ENCODE assay signal across 11 cellular contexts in the genomic region with DNA sequence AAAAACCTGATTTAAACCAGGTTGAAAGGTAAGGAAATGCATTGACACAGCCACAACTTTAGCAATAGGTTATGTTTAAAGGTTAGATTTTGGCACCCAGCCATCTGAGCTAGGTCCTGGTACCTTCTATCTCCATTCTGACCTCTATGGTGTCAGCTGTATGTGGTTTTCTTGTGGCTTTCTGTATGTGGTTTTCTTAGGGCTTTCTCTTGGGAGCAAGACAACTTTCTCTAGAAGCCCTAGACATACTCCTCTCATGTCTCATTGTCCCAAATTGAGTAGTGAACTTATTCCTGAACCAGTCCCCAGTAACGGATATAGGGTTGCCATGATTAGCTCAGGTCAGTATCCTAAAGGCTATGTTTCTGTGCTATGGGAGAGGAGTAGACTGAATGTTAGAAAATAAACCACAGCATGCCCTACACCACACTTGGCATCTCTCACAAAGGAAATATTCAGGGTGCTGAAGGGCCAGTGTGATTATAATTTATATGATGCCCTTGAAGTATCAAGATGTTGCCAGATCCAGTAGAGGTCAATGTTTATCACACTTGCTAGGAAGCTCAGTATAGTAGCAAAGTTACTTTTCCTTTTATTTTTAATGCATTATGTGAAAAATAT.
DNase-seq lines count a peak whose midpoint lies in the region; ATAC-seq lines count a peak whose summit lies in the region.
"Had no signal": no experiment of that assay in that cellular context is flagged by ENCODE, and none has a peak within 500 bp of the region (broad histone marks: within the 10 kb centered on the region; RNA-seq: fewer than 3 reads in every experiment).

No MANE protein-coding gene starts in this region.

- H3K4me3 Mint-ChIP-seq in activated T-cell treated with anti-CD3 and anti-CD28 coated beads, Interleukin-2, amount 50 U/mL, for 72 hours = no peak overlapping the region
- H3K4me3 Mint-ChIP-seq in activated T-cell treated with anti-CD3 and anti-CD28 coated beads, Interleukin-2, amount 50 U/mL, for 24 hours = no peak overlapping the region
- no peak overlapping the region for H3K4me3 Mint-ChIP-seq in T-cell
- no peak overlapping the region for H3K4me3 Mint-ChIP-seq in stimulated activated memory B cell treated with anti-CD40 and anti-IgM and Interleukin-4, amounts not matched to agents 10 μg/mL and 1 μg/mL and 100 μg/mL, for 72 hours

- no peaks in the 10 kb centered on the region for H3K27me3 Mint-ChIP-seq in activated T-cell treated with anti-CD3 and anti-CD28 coated beads, Interleukin-2, amount 50 U/mL, for 72 hours (ENCODE audit: low read depth)
- no peaks in the 10 kb centered on the region for H3K27me3 Mint-ChIP-seq in activated T-cell treated with anti-CD3 and anti-CD28 coated beads, Interleukin-2, amount 50 U/mL, for 24 hours
- no peaks in the 10 kb centered on the region for H3K27me3 Mint-ChIP-seq in T-cell
- H3K27me3 Mint-ChIP-seq in stimulated activated memory B cell treated with anti-CD40 and anti-IgM and Interleukin-4, amounts not matched to agents 10 μg/mL and 1 μg/mL and 100 μg/mL, for 72 hours = no peaks in the 10 kb centered on the region

- CTCF ChIA-PET in T-cell (lab: Charles Lee) = interaction anchor here in 1 of 2 donors (1.2 kb wide), 1 partner anchor 19 kb away, joined by 3 read pairs; no protein-coding TSS in a partner anchor

- DNase-seq in activated T-cell treated with anti-CD3 and anti-CD28 coated beads, Interleukin-2, amount 50 U/mL, for 72 hours = no peak
- DNase-seq in activated T-cell treated with anti-CD3 and anti-CD28 coated beads, Interleukin-2, amount 50 U/mL, for 24 hours = no peak
- no peak for DNase-seq in T-cell
- no peak for DNase-seq in dedifferentiated amniotic fluid mesenchymal stem cell (ENCODE audit: extremely low spot score)
- DNase-seq: ACHN, NCI-H2081 treated with DMSO at 0.1 percent for 48 hours, SK-N-SH had no signal

- no peak overlapping the region for H3K27ac Mint-ChIP-seq in activated T-cell treated with anti-CD3 and anti-CD28 coated beads, Interleukin-2, amount 50 U/mL, for 72 hours
- no peak overlapping the region for H3K27ac Mint-ChIP-seq in activated T-cell treated with anti-CD3 and anti-CD28 coated beads, Interleukin-2, amount 50 U/mL, for 24 hours
- H3K27ac Mint-ChIP-seq in T-cell = no peak overlapping the region
- no peak overlapping the region for H3K27ac Mint-ChIP-seq in stimulated activated memory B cell treated with anti-CD40 and anti-IgM and Interleukin-4, amounts not matched to agents 10 μg/mL and 1 μg/mL and 100 μg/mL, for 72 hours

- POLR2A ChIA-PET in T-cell (lab: Charles Lee) = interaction anchor here in 1 of 2 donors (0.5 kb wide), 1 partner anchor 400 kb away, joined by 10 read pairs; a partner anchor contains a TSS

- peak; percentile 43 to 62 for ATAC-seq in activated T-cell treated with anti-CD3 and anti-CD28 coated beads, Interleukin-2, amount 50 U/mL, for 72 hours (replicated peaks in 1 of 2)
- ATAC-seq in HG02973 (IDR thresholded peaks at IDR 0.05; ENCODE audit: unreplicated experiment) = peak; percentile 71
- ATAC-seq in T-cell (replicated peaks in 1 of 4) = peak in 3 of 4 experiments; percentile 40 to 54 (median 46)
- ATAC-seq in stimulated activated memory B cell treated with anti-CD40 and anti-IgM and Interleukin-4, amounts not matched to agents 10 μg/mL and 1 μg/mL and 100 μg/mL, for 72 hours = peak; percentile 80
- ATAC-seq in HG03439 (IDR thresholded peaks at IDR 0.05; ENCODE audit: unreplicated experiment) = no peak
- ATAC-seq in GM21737 (IDR thresholded peaks at IDR 0.05; ENCODE audit: unreplicated experiment) = no peak

- H3K36me3 Mint-ChIP-seq in activated T-cell treated with anti-CD3 and anti-CD28 coated beads, Interleukin-2, amount 50 U/mL, for 72 hours (ENCODE audit: insufficient read depth in 2 of 2) = peaks cover 0 to 1% of the 10 kb centered on the region in 2 donors
- H3K36me3 Mint-ChIP-seq in activated T-cell treated with anti-CD3 and anti-CD28 coated beads, Interleukin-2, amount 50 U/mL, for 24 hours (ENCODE audit: low read depth) = no peaks in the 10 kb centered on the region
- H3K36me3 Mint-ChIP-seq in T-cell = no peaks in the 10 kb centered on the region
- H3K36me3 Mint-ChIP-seq in stimulated activated memory B cell treated with anti-CD40 and anti-IgM and Interleukin-4, amounts not matched to agents 10 μg/mL and 1 μg/mL and 100 μg/mL, for 72 hours = peaks cover 5% of the 10 kb centered on the region

- peaks cover 10% of the 10 kb centered on the region for H3K4me1 Mint-ChIP-seq in activated T-cell treated with anti-CD3 and anti-CD28 coated beads, Interleukin-2, amount 50 U/mL, for 72 hours (ENCODE audit: low read depth)
- H3K4me1 Mint-ChIP-seq in activated T-cell treated with anti-CD3 and anti-CD28 coated beads, Interleukin-2, amount 50 U/mL, for 24 hours (ENCODE audit: low read depth) = peaks cover 30% of the 10 kb centered on the region
- peaks cover 24 to 48% (median 29%) of the 10 kb centered on the region in 3 donors for H3K4me1 Mint-ChIP-seq in T-cell
- H3K4me1 Mint-ChIP-seq in stimulated activated memory B cell treated with anti-CD40 and anti-IgM and Interleukin-4, amounts not matched to agents 10 μg/mL and 1 μg/mL and 100 μg/mL, for 72 hours = peaks cover 25% of the 10 kb centered on the region

- no peaks in the 10 kb centered on the region for H3K9me3 Mint-ChIP-seq in activated T-cell treated with anti-CD3 and anti-CD28 coated beads, Interleukin-2, amount 50 U/mL, for 72 hours
- H3K9me3 Mint-ChIP-seq in activated T-cell treated with anti-CD3 and anti-CD28 coated beads, Interleukin-2, amount 50 U/mL, for 24 hours = no peaks in the 10 kb centered on the region
- H3K9me3 Mint-ChIP-seq in T-cell = no peaks in the 10 kb centered on the region
- no peaks in the 10 kb centered on the region for H3K9me3 Mint-ChIP-seq in stimulated activated memory B cell treated with anti-CD40 and anti-IgM and Interleukin-4, amounts not matched to agents 10 μg/mL and 1 μg/mL and 100 μg/mL, for 72 hours

Comparison
In these comparisons a context has a peak if more than half of its experiments do, and no peak if none do; other contexts are left out.
1. ATAC-seq: peak in activated T-cell treated with anti-CD3 and anti-CD28 coated beads, Interleukin-2, amount 50 U/mL, for 72 hours (2 of 2), HG02973 (single experiment), T-cell (3 of 4) and stimulated activated memory B cell treated with anti-CD40 and anti-IgM and Interleukin-4, amounts not matched to agents 10 μg/mL and 1 μg/mL and 100 μg/mL, for 72 hours (single experiment); none in HG03439 (single experiment) and GM21737 (single experiment).